ENCODE assay signal across 8 cellular contexts in the genomic region with DNA sequence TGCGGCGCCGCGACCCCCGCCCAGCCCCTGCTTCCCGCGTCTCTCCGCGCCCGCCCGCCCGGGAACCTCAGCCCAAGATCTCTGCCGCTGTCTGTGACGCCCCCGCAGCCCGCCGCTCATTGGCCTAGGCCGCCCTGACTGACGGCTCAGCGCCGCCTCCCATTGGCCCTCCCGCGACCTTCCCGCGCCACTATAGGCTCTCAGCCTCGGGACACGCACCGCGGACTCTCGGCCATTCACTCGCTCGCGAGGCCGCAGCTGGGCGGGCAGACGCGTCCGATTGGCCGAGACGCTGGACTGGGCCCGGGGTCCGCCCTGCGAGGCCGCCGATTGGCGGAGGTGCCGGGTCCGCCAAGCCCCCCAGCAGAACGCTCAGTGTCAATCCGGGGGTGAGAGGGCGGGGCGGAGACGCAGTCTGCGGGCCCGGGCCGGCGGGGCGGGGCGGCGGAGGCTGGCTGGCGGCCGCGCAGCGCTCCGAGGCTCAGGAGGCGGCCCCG. TPM values are rescaled to one million over a fixed set of nuclear protein-coding genes. Genes with fewer than 3 reads are reported as not detected.
DNase-seq lines count a peak whose midpoint lies in the region; ATAC-seq and TF ChIP-seq lines count a peak whose summit lies in the region.

A gene (minus strand): TSS at position 95 of the 497 bp plus-strand sequence. CDS start 215 bp downstream, outside the sequence.

- H3K79me2 ChIP-seq in Loucy (ENCODE audit: insufficient read depth, low read length) (peaks cover 34% of the 10 kb centered on the region; the same call in 1 of the 2 replicates), fibroblast of lung (ENCODE audit: control insufficient read depth, insufficient read depth, low read length) (peaks cover 39% of the 10 kb centered on the region)

- H3K4me1 Mint-ChIP-seq in activated T-helper 17 cell treated with anti-CD3 and anti-CD28 coated beads, Interleukin-2, amount 50 U/mL, for 72 hours, result peaks cover 27% of the 10 kb centered on the region
- H3K4me1 Mint-ChIP-seq in naive B cell, result peaks cover 39 to 45% (median 44%) of the 10 kb centered on the region in 3 donors
- H3K4me1 Mint-ChIP-seq in stimulated activated effector memory CD8-positive, alpha-beta T cell treated with anti-CD3 and anti-CD28 coated beads, Interleukin-12 subunit alpha, Interleukin-12 subunit beta, amount 100 ng/mL, for 72 hours, result peaks cover 32% of the 10 kb centered on the region

- H3K36me3 ChIP-seq in H7 (replicated peaks; ENCODE audit: control insufficient read depth, insufficient read depth, low read length) (peaks cover 4% of the 10 kb centered on the region), Loucy (ENCODE audit: insufficient read depth, low read length) (no peaks in the 10 kb centered on the region; the same call in 1 of the 2 replicates), RWPE2 (ENCODE audit: low read depth) (no peaks in the 10 kb centered on the region), fibroblast of lung (ENCODE audit: control insufficient read depth, insufficient read depth, low read length) (no peaks in the 10 kb centered on the region)

- no peaks in the 10 kb centered on the region for H3K9me3 Mint-ChIP-seq in activated T-helper 17 cell treated with anti-CD3 and anti-CD28 coated beads, Interleukin-2, amount 50 U/mL, for 72 hours
- no peaks in the 10 kb centered on the region for H3K9me3 Mint-ChIP-seq in naive B cell
- no peaks in the 10 kb centered on the region for H3K9me3 Mint-ChIP-seq in stimulated activated effector memory CD8-positive, alpha-beta T cell treated with anti-CD3 and anti-CD28 coated beads, Interleukin-12 subunit alpha, Interleukin-12 subunit beta, amount 100 ng/mL, for 72 hours

- no peaks in the 10 kb centered on the region for H3K9me2 ChIP-seq in Loucy (replicated peaks; ENCODE audit: low read depth, low read length)

- peaks cover 49% of the 10 kb centered on the region for H3K4me1 ChIP-seq in Loucy (ENCODE audit: insufficient read depth, low read length, poor library complexity, severe bottlenecking)
- peaks cover 8% of the 10 kb centered on the region for H3K4me1 ChIP-seq in RWPE2 (ENCODE audit: insufficient read depth, poor library complexity, severe bottlenecking)
- H3K4me1 ChIP-seq in fibroblast of lung (ENCODE audit: control insufficient read depth, extremely low read depth, insufficient read depth, low read length), result peaks cover 25% of the 10 kb centered on the region

- TF ChIP-seq CTCF in Loucy (conservative IDR thresholded peaks at IDR 0.05; ENCODE audit: low read length) (no peak), RWPE2 (IDR thresholded peaks at IDR 0.05; ENCODE audit: poor library complexity, severe bottlenecking) (no peak), fibroblast of lung (conservative IDR thresholded peaks at IDR 0.05 in 1 of 2, IDR thresholded peaks at IDR 0.05 in 1 of 2; ENCODE audit: low read depth in 1 of 2, low read length in 2 of 2) (no peak)

- H3K9ac ChIP-seq in Loucy (ENCODE audit: low read depth, low read length, poor library complexity, severe bottlenecking) (peak within 1 kb of the TSS; percentile 72), fibroblast of lung (ENCODE audit: insufficient read depth, low read length) (peak within 1 kb of the TSS; percentile 82)

- peak within 1 kb of the TSS; percentile 88 for H3K4me3 Mint-ChIP-seq in activated T-helper 17 cell treated with anti-CD3 and anti-CD28 coated beads, Interleukin-2, amount 50 U/mL, for 72 hours
- peak within 1 kb of the TSS; percentile 92 to 98 (median 96) for H3K4me3 Mint-ChIP-seq in naive B cell
- peak within 1 kb of the TSS; percentile 89 for H3K4me3 Mint-ChIP-seq in stimulated activated effector memory CD8-positive, alpha-beta T cell treated with anti-CD3 and anti-CD28 coated beads, Interleukin-12 subunit alpha, Interleukin-12 subunit beta, amount 100 ng/mL, for 72 hours

- H3K27ac Mint-ChIP-seq in activated T-helper 17 cell treated with anti-CD3 and anti-CD28 coated beads, Interleukin-2, amount 50 U/mL, for 72 hours, result peak within 1 kb of the TSS; percentile 87
- peak within 1 kb of the TSS; percentile 93 to 100 (median 98) for H3K27ac Mint-ChIP-seq in naive B cell
- peak within 1 kb of the TSS; percentile 90 for H3K27ac Mint-ChIP-seq in stimulated activated effector memory CD8-positive, alpha-beta T cell treated with anti-CD3 and anti-CD28 coated beads, Interleukin-12 subunit alpha, Interleukin-12 subunit beta, amount 100 ng/mL, for 72 hours

- no peaks in the 10 kb centered on the region; the same call in 1 of the 2 replicates for H3F3A ChIP-seq in Loucy (ENCODE audit: low read depth)

- H3K9me3 ChIP-seq in Loucy (ENCODE audit: insufficient read depth, low read depth, low read length) (no peaks in the 10 kb centered on the region), RWPE2 (ENCODE audit: severe bottlenecking) (no peaks in the 10 kb centered on the region), fibroblast of lung (ENCODE audit: control insufficient read depth, insufficient read depth, low read depth, low read length) (no peaks in the 10 kb centered on the region)

- peaks cover 18% of the 10 kb centered on the region for H4K20me1 ChIP-seq in Loucy (ENCODE audit: insufficient read depth, low read length, poor library complexity, severe bottlenecking)
- H4K20me1 ChIP-seq in fibroblast of lung (ENCODE audit: control insufficient read depth, extremely low read depth, insufficient read depth, low read length), result no peaks in the 10 kb centered on the region

- H3K36me3 Mint-ChIP-seq in activated T-helper 17 cell treated with anti-CD3 and anti-CD28 coated beads, Interleukin-2, amount 50 U/mL, for 72 hours (ENCODE audit: low read depth), result peaks cover 6% of the 10 kb centered on the region
- no peaks in the 10 kb centered on the region for H3K36me3 Mint-ChIP-seq in naive B cell
- H3K36me3 Mint-ChIP-seq in stimulated activated effector memory CD8-positive, alpha-beta T cell treated with anti-CD3 and anti-CD28 coated beads, Interleukin-12 subunit alpha, Interleukin-12 subunit beta, amount 100 ng/mL, for 72 hours, result peaks cover 23% of the 10 kb centered on the region

- H3K4me2 ChIP-seq in Loucy (ENCODE audit: low read depth, low read length, poor library complexity, severe bottlenecking), result peak within 1 kb of the TSS; percentile 89
- H3K4me2 ChIP-seq in fibroblast of lung (ENCODE audit: extremely low read depth, insufficient read depth, low read length), result peak within 1 kb of the TSS; percentile 91

- H3K27me3 ChIP-seq in H7 (ENCODE audit: control insufficient read depth, insufficient read depth, low read length) (no peaks in the 10 kb centered on the region), Loucy (ENCODE audit: insufficient read depth, low read length, poor library complexity, severe bottlenecking) (no peaks in the 10 kb centered on the region), RWPE2 (ENCODE audit: insufficient read depth, poor library complexity, severe bottlenecking) (no peaks in the 10 kb centered on the region), fibroblast of lung (ENCODE audit: control insufficient read depth, insufficient read depth, low read length) (no peaks in the 10 kb centered on the region)

- H3K27ac ChIP-seq in RWPE2 (ENCODE audit: poor library complexity, severe bottlenecking), result peak within 1 kb of the TSS; percentile 67
- H3K27ac ChIP-seq in fibroblast of lung (ENCODE audit: insufficient read depth, low read length), result peak within 1 kb of the TSS; percentile 99

- H2AFZ ChIP-seq in Loucy (ENCODE audit: low read length) (no peak within 1 kb of the TSS), fibroblast of lung (ENCODE audit: low read length) (peak within 1 kb of the TSS; percentile 76)

- H3K27me3 Mint-ChIP-seq in activated T-helper 17 cell treated with anti-CD3 and anti-CD28 coated beads, Interleukin-2, amount 50 U/mL, for 72 hours, result no peaks in the 10 kb centered on the region
- H3K27me3 Mint-ChIP-seq in naive B cell, result no peaks in the 10 kb centered on the region

- H3K4me3 ChIP-seq in H7 (ENCODE audit: insufficient read depth, low read depth, low read length) (peak within 1 kb of the TSS; percentile 72), Loucy (ENCODE audit: low read length, poor library complexity, severe bottlenecking) (peak within 1 kb of the TSS; percentile 81), RWPE2 (ENCODE audit: severe bottlenecking) (peak within 1 kb of the TSS; percentile 94), fibroblast of lung (replicated peaks in 1 of 4; ENCODE audit: control extremely low read depth in 1 of 4, insufficient read depth in 1 of 4, low read depth in 3 of 4, low read length in 4 of 4) (peak within 1 kb of the TSS; percentile 76 to 94 (median 84))

- peak; percentile 97 for ATAC-seq in RWPE2 (ENCODE audit: low read depth)
- peak; percentile 96 for ATAC-seq in activated T-helper 17 cell treated with anti-CD3 and anti-CD28 coated beads, Interleukin-2, amount 50 U/mL, for 72 hours (replicated peaks)
- peak; percentile 91 for ATAC-seq in naive B cell (ENCODE audit: low read depth in 2 of 2)
- ATAC-seq in stimulated activated effector memory CD8-positive, alpha-beta T cell treated with anti-CD3 and anti-CD28 coated beads, Interleukin-12 subunit alpha, Interleukin-12 subunit beta, amount 100 ng/mL, for 72 hours, result peak; percentile 95

- DNase-seq in EH (ENCODE audit: low read depth) (peak; percentile 99), H7 (peak; percentile 100), RWPE2 (ENCODE audit: low spot score) (peak; percentile 98), fibroblast of lung (ENCODE audit: low read depth in 2 of 2) (peak; percentile 99), naive B cell (peak; percentile 99)
- DNase-seq in stimulated activated effector memory CD8-positive, alpha-beta T cell treated with anti-CD3 and anti-CD28 coated beads, Interleukin-12 subunit alpha, Interleukin-12 subunit beta, amount 100 ng/mL, for 72 hours (ENCODE audit: low spot score in 2 of 2), result peak; percentile 95 to 99

RNA-seq across cellular contexts. Expression of the gene that starts here (rescaled TPM):
- total RNA-seq in H7 (2014; rRNA removed; shearing (Covaris generic)), result 31.0 and 31.7 TPM in 2 replicates
- total RNA-seq in activated T-helper 17 cell treated with anti-CD3 and anti-CD28 coated beads, Interleukin-2, amount 50 U/mL, for 72 hours, result 10 to 100 TPM; 43.1 to 69.5 TPM
- total RNA-seq in fibroblast of lung, result 30.6 and 43.6 TPM in 2 replicates
- polyA plus RNA-seq in fibroblast of lung, result 67.4 and 104 TPM in 2 replicates
- polyA plus RNA-seq in fibroblast of lung (2012), result 82.7 and 108 TPM in 2 replicates
- polyA minus RNA-seq in fibroblast of lung (ENCODE audit: low replicate concordance), result 109 and 215 TPM in 2 replicates
- 1 to 10 TPM in 3 of 6 donors, under 1 TPM in 2, not detected in 1; 0.60 to 3.1 (median 1.2) TPM for polyA plus RNA-seq in naive B cell (ENCODE audit: low read depth in 6 of 6)

Comparison
In these comparisons a context has a peak if more than half of its experiments do, and no peak if none do; other contexts are left out.
1. Peak in every context shown above with its lines: DNase-seq, ATAC-seq, H3K4me3 ChIP-seq and H3K27ac ChIP-seq.
2. RNA of the gene that starts here (polyA plus RNA-seq): 67.4 to 108 TPM in fibroblast of lung; 0.60 to 3.1 TPM in naive B cell; every median in the first group is over 10 times any median in the second.